In the genomic region with DNA sequence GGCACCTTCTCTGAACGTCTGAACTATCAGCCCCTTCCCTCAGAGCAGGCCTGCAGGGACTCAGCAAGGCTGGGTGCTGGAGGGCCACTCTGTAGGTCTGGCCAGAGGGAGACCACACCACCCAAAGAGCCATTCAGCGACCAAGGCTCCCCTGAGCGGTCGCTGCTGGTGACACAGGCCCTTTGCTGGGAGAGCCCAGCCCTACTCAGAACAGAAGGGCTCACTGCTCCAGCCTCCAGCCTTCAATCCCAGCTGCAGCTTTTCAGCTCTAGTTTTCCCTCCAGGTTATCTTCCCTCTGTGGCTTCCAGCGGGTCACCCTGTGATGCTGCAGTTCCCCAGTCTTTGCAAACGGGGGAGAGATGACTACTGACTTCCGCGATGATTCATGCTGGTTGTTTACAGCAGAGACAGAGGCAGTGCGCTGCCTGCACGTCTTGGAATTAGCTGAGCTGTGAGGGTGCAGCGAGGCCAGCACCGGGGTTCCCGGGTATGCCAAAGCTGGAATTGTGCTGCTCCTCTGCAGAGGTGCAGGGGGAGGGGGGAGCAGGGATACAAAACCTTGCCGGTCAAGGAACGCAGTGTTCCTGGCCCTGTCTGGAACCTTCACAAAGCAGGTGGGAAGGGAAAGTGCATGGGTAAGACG, we compare ENCODE assay signal across 1 cellular context.
TF ChIP-seq lines count a peak whose summit lies in the region.

No MANE protein-coding gene starts in this region.

TF ChIP-seq in HepG2, 621 proteins besides CTCF, POLR2A, EP300 and RAD21 (continued from another document and continues in another):
- TF ChIP-seq, protein P1, sequence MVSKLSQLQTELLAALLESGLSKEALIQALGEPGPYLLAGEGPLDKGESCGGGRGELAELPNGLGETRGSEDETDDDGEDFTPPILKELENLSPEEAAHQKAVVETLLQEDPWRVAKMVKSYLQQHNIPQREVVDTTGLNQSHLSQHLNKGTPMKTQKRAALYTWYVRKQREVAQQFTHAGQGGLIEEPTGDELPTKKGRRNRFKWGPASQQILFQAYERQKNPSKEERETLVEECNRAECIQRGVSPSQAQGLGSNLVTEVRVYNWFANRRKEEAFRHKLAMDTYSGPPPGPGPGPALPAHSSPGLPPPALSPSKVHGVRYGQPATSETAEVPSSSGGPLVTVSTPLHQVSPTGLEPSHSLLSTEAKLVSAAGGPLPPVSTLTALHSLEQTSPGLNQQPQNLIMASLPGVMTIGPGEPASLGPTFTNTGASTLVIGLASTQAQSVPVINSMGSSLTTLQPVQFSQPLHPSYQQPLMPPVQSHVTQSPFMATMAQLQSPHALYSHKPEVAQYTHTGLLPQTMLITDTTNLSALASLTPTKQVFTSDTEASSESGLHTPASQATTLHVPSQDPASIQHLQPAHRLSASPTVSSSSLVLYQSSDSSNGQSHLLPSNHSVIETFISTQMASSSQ (IDR thresholded peaks at IDR 0.05; ENCODE audit: low read depth) = no peak
- TF ChIP-seq, protein P1 (CRISPR knock-in tag; IDR thresholded peaks at IDR 0.05; ENCODE audit: borderline replicate concordance) = no peak; the same call in 1 of the 2 replicates
- TF ChIP-seq NR2F1 (CRISPR knock-in tag; IDR thresholded peaks at IDR 0.05) = no peak; a peak in 1 of 4 replicates
- peak; percentile 86 for TF ChIP-seq ELF1 (CRISPR knock-in tag; IDR thresholded peaks at IDR 0.05)
- no peak for TF ChIP-seq SMAD9 (CRISPR knock-in tag; IDR thresholded peaks at IDR 0.05)
- peak; percentile 60; the same call in 1 of the 2 replicates for TF ChIP-seq ERF (CRISPR knock-in tag; IDR thresholded peaks at IDR 0.05)
- TF ChIP-seq HOXA5 (CRISPR knock-in tag; IDR thresholded peaks at IDR 0.05) = no peak
- TF ChIP-seq SOX6 (IDR thresholded peaks at IDR 0.05) = no peak
- TF ChIP-seq SOX6 (CRISPR knock-in tag; IDR thresholded peaks at IDR 0.05) = peak; percentile 54
- TF ChIP-seq, protein P2, sequence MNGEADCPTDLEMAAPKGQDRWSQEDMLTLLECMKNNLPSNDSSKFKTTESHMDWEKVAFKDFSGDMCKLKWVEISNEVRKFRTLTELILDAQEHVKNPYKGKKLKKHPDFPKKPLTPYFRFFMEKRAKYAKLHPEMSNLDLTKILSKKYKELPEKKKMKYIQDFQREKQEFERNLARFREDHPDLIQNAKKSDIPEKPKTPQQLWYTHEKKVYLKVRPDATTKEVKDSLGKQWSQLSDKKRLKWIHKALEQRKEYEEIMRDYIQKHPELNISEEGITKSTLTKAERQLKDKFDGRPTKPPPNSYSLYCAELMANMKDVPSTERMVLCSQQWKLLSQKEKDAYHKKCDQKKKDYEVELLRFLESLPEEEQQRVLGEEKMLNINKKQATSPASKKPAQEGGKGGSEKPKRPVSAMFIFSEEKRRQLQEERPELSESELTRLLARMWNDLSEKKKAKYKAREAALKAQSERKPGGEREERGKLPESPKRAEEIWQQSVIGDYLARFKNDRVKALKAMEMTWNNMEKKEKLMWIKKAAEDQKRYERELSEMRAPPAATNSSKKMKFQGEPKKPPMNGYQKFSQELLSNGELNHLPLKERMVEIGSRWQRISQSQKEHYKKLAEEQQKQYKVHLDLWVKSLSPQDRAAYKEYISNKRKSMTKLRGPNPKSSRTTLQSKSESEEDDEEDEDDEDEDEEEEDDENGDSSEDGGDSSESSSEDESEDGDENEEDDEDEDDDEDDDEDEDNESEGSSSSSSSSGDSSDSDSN (CRISPR knock-in tag; IDR thresholded peaks at IDR 0.05) = 0 out of 2 replicates have a peak, but pooled peaks have one; percentile 40
- no peak for TF ChIP-seq KDM3A (CRISPR knock-in tag; IDR thresholded peaks at IDR 0.05; ENCODE audit: low read depth)
- TF ChIP-seq, protein P3, sequence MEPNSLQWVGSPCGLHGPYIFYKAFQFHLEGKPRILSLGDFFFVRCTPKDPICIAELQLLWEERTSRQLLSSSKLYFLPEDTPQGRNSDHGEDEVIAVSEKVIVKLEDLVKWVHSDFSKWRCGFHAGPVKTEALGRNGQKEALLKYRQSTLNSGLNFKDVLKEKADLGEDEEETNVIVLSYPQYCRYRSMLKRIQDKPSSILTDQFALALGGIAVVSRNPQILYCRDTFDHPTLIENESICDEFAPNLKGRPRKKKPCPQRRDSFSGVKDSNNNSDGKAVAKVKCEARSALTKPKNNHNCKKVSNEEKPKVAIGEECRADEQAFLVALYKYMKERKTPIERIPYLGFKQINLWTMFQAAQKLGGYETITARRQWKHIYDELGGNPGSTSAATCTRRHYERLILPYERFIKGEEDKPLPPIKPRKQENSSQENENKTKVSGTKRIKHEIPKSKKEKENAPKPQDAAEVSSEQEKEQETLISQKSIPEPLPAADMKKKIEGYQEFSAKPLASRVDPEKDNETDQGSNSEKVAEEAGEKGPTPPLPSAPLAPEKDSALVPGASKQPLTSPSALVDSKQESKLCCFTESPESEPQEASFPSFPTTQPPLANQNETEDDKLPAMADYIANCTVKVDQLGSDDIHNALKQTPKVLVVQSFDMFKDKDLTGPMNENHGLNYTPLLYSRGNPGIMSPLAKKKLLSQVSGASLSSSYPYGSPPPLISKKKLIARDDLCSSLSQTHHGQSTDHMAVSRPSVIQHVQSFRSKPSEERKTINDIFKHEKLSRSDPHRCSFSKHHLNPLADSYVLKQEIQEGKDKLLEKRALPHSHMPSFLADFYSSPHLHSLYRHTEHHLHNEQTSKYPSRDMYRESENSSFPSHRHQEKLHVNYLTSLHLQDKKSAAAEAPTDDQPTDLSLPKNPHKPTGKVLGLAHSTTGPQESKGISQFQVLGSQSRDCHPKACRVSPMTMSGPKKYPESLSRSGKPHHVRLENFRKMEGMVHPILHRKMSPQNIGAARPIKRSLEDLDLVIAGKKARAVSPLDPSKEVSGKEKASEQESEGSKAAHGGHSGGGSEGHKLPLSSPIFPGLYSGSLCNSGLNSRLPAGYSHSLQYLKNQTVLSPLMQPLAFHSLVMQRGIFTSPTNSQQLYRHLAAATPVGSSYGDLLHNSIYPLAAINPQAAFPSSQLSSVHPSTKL (CRISPR knock-in tag; IDR thresholded peaks at IDR 0.05) = peak; percentile 84
- peak; percentile 29; the same call in 1 of the 2 replicates for TF ChIP-seq ZNF768 (CRISPR knock-in tag; IDR thresholded peaks at IDR 0.05)
- TF ChIP-seq SOX13 (IDR thresholded peaks at IDR 0.05) = no peak
- peak in 1 of 2 experiments; percentile 41; a peak in 1 of 4 replicates for TF ChIP-seq SOX13 (CRISPR knock-in tag; conservative IDR thresholded peaks at IDR 0.05 in 1 of 2, IDR thresholded peaks at IDR 0.05 in 1 of 2)
- peak; percentile 55 for TF ChIP-seq TEAD3 (CRISPR knock-in tag; optimal IDR thresholded peaks at IDR 0.05; ENCODE audit: borderline replicate concordance)
- TF ChIP-seq, protein P4, sequence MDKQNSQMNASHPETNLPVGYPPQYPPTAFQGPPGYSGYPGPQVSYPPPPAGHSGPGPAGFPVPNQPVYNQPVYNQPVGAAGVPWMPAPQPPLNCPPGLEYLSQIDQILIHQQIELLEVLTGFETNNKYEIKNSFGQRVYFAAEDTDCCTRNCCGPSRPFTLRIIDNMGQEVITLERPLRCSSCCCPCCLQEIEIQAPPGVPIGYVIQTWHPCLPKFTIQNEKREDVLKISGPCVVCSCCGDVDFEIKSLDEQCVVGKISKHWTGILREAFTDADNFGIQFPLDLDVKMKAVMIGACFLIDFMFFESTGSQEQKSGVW (CRISPR knock-in tag; IDR thresholded peaks at IDR 0.05; ENCODE audit: borderline replicate concordance) = no peak
- TF ChIP-seq, protein P5, sequence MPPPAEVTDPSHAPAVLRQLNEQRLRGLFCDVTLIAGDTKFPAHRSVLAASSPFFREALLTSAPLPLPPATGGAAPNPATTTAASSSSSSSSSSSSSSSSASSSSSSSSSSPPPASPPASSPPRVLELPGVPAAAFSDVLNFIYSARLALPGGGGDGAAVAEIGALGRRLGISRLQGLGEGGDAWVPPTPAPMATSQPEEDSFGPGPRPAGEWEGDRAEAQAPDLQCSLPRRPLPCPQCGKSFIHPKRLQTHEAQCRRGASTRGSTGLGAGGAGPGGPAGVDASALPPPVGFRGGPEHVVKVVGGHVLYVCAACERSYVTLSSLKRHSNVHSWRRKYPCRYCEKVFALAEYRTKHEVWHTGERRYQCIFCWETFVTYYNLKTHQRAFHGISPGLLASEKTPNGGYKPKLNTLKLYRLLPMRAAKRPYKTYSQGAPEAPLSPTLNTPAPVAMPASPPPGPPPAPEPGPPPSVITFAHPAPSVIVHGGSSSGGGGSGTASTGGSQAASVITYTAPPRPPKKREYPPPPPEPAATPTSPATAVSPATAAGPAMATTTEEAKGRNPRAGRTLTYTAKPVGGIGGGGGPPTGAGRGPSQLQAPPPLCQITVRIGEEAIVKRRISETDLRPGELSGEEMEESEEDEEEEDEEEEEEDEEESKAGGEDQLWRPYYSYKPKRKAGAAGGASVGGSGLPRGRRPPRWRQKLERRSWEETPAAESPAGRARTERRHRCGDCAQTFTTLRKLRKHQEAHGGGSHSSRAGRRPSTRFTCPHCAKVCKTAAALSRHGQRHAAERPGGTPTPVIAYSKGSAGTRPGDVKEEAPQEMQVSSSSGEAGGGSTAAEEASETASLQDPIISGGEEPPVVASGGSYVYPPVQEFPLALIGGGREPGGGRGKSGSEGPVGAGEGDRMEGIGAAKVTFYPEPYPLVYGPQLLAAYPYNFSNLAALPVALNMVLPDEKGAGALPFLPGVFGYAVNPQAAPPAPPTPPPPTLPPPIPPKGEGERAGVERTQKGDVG (CRISPR knock-in tag; IDR thresholded peaks at IDR 0.05; ENCODE audit: borderline replicate concordance) = peak; percentile 85; the same call in 1 of the 2 replicates
- 0 out of 2 replicates have a peak, but pooled peaks have one; percentile 36 for TF ChIP-seq ZMYM4 (CRISPR knock-in tag; IDR thresholded peaks at IDR 0.05)
- peak; percentile 73 for TF ChIP-seq SALL1 (CRISPR knock-in tag; IDR thresholded peaks at IDR 0.05)
- TF ChIP-seq, protein P6, sequence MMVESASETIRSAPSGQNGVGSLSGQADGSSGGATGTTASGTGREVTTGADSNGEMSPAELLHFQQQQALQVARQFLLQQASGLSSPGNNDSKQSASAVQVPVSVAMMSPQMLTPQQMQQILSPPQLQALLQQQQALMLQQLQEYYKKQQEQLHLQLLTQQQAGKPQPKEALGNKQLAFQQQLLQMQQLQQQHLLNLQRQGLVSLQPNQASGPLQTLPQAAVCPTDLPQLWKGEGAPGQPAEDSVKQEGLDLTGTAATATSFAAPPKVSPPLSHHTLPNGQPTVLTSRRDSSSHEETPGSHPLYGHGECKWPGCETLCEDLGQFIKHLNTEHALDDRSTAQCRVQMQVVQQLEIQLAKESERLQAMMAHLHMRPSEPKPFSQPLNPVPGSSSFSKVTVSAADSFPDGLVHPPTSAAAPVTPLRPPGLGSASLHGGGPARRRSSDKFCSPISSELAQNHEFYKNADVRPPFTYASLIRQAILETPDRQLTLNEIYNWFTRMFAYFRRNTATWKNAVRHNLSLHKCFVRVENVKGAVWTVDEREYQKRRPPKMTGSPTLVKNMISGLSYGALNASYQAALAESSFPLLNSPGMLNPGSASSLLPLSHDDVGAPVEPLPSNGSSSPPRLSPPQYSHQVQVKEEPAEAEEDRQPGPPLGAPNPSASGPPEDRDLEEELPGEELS (CRISPR knock-in tag; IDR thresholded peaks at IDR 0.05) = peak; percentile 81
- TF ChIP-seq, protein P7, sequence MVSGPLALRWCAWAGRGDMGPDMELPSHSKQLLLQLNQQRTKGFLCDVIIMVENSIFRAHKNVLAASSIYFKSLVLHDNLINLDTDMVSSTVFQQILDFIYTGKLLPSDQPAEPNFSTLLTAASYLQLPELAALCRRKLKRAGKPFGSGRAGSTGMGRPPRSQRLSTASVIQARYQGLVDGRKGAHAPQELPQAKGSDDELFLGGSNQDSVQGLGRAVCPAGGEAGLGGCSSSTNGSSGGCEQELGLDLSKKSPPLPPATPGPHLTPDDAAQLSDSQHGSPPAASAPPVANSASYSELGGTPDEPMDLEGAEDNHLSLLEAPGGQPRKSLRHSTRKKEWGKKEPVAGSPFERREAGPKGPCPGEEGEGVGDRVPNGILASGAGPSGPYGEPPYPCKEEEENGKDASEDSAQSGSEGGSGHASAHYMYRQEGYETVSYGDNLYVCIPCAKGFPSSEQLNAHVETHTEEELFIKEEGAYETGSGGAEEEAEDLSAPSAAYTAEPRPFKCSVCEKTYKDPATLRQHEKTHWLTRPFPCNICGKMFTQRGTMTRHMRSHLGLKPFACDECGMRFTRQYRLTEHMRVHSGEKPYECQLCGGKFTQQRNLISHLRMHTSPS (CRISPR knock-in tag; IDR thresholded peaks at IDR 0.05; ENCODE audit: low read depth) = 0 out of 2 replicates have a peak, but pooled peaks have one; percentile 26
- peak; percentile 56; the same call in 1 of the 2 replicates for TF ChIP-seq ZNF547 (CRISPR knock-in tag; IDR thresholded peaks at IDR 0.05)
- no peak for TF ChIP-seq RARG (CRISPR knock-in tag; IDR thresholded peaks at IDR 0.05; ENCODE audit: low read depth)
- no peak for TF ChIP-seq SP140L (CRISPR knock-in tag; IDR thresholded peaks at IDR 0.05; ENCODE audit: borderline replicate concordance)
- 0 out of 2 replicates have a peak, but pooled peaks have one; percentile 54 for TF ChIP-seq HDAC2 (CRISPR knock-in tag; IDR thresholded peaks at IDR 0.05)
- peak; percentile 49; the same call in 1 of the 2 replicates for TF ChIP-seq DPF2 (CRISPR knock-in tag; IDR thresholded peaks at IDR 0.05; ENCODE audit: borderline replicate concordance, low read depth)
- TF ChIP-seq, protein P8, sequence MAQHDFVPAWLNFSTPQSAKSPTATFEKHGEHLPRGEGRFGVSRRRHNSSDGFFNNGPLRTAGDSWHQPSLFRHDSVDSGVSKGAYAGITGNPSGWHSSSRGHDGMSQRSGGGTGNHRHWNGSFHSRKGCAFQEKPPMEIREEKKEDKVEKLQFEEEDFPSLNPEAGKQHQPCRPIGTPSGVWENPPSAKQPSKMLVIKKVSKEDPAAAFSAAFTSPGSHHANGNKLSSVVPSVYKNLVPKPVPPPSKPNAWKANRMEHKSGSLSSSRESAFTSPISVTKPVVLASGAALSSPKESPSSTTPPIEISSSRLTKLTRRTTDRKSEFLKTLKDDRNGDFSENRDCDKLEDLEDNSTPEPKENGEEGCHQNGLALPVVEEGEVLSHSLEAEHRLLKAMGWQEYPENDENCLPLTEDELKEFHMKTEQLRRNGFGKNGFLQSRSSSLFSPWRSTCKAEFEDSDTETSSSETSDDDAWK (CRISPR knock-in tag; IDR thresholded peaks at IDR 0.05) = no peak
- TF ChIP-seq ZNF501 (CRISPR knock-in tag; IDR thresholded peaks at IDR 0.05) = peak; percentile 56; the same call in 1 of the 2 replicates
